Comparison of ENCODE assay signal across 1 cellular context in the genomic region with DNA sequence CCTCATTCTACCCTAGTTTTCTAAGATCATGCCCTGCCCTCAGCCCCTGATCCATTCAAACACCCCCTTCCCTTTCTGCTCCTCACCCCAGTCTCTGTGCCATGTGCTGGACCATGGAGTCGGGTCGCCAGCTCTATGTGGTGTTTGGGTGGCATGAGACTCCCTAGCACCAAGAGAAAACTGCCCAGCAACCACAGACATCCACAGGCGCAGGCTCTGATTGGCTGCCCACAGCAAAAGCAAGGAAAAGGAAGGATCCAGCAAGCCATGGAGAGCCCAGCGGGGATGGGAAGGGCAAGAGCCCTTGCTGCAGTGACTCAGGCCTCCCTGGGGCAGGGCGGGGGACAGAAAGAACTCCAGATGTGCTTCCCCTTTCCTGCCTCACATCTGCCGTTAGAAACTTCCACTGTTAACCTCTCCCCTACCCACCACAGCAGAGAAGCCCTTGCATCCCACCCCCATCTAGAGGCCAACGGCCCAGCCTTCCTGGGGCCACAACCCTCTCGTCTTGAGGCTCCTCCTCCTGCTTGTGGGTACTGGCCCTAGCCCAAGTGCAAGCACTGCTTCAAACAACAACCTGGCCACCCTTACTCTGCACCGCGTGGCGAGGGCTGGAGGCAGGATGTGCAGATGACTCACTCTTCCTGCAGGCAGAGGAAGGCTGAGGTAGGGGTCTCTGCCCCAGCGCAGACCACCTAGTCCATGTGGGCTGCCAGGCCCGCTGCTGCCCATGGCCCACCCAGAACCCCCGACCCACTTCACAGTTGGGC.
A peak's percentile ranks its signal among the peaks of the same experiment; 100 is the strongest.
TF ChIP-seq lines count a peak whose summit lies in the region.

No MANE protein-coding gene starts in this region.

TF ChIP-seq in GM12878, 131 proteins besides CTCF, POLR2A, EP300 and RAD21 (continued from another document):
- TF ChIP-seq CREB1 (IDR thresholded peaks at IDR 0.05; ENCODE audit: low read depth), result peak; percentile 64; the same call in 1 of the 2 replicates
- TF ChIP-seq NFYA (IDR thresholded peaks at IDR 0.05; ENCODE audit: borderline replicate concordance, low read depth, low read length), result no peak
- TF ChIP-seq RUNX3 (IDR thresholded peaks at IDR 0.05; ENCODE audit: low read length), result peak; percentile 62
- TF ChIP-seq, protein P1, sequence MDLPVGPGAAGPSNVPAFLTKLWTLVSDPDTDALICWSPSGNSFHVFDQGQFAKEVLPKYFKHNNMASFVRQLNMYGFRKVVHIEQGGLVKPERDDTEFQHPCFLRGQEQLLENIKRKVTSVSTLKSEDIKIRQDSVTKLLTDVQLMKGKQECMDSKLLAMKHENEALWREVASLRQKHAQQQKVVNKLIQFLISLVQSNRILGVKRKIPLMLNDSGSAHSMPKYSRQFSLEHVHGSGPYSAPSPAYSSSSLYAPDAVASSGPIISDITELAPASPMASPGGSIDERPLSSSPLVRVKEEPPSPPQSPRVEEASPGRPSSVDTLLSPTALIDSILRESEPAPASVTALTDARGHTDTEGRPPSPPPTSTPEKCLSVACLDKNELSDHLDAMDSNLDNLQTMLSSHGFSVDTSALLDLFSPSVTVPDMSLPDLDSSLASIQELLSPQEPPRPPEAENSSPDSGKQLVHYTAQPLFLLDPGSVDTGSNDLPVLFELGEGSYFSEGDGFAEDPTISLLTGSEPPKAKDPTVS (IDR thresholded peaks at IDR 0.05; ENCODE audit: low read depth, low read length), result no peak
- peak; percentile 56 for TF ChIP-seq SMARCA5 (IDR thresholded peaks at IDR 0.05)
- no peak for TF ChIP-seq STAT3 (IDR thresholded peaks at IDR 0.05; ENCODE audit: low read depth, low read length)
- no peak for TF ChIP-seq TAF1 (IDR thresholded peaks at IDR 0.05; ENCODE audit: borderline replicate concordance, low read depth, low read length)
- TF ChIP-seq GATAD2B (conservative IDR thresholded peaks at IDR 0.05; ENCODE audit: low read depth), result peak; percentile 67; the same call in 1 of the 2 replicates
- TF ChIP-seq MYC (IDR thresholded peaks at IDR 0.05; ENCODE audit: insufficient read depth, insufficient read length, insufficient replicate concordance, low read length, severe bottlenecking), result peak; percentile 79
- TF ChIP-seq, protein P2, sequence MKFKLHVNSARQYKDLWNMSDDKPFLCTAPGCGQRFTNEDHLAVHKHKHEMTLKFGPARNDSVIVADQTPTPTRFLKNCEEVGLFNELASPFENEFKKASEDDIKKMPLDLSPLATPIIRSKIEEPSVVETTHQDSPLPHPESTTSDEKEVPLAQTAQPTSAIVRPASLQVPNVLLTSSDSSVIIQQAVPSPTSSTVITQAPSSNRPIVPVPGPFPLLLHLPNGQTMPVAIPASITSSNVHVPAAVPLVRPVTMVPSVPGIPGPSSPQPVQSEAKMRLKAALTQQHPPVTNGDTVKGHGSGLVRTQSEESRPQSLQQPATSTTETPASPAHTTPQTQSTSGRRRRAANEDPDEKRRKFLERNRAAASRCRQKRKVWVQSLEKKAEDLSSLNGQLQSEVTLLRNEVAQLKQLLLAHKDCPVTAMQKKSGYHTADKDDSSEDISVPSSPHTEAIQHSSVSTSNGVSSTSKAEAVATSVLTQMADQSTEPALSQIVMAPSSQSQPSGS (IDR thresholded peaks at IDR 0.05; ENCODE audit: low read length), result no peak
- no peak for TF ChIP-seq NR2C2 (IDR thresholded peaks at IDR 0.05; ENCODE audit: borderline replicate concordance, control insufficient read depth, insufficient read length, low read depth)
- TF ChIP-seq TCF3 (IDR thresholded peaks at IDR 0.05; ENCODE audit: borderline replicate concordance, insufficient read depth, low read depth, low read length), result no peak
- TF ChIP-seq FOXM1 (IDR thresholded peaks at IDR 0.05; ENCODE audit: low read depth, low read length), result no peak
- 0 out of 2 replicates have a peak, but pooled peaks have one; percentile 9 for TF ChIP-seq RCOR1 (conservative IDR thresholded peaks at IDR 0.05; ENCODE audit: low read depth, low read length)
- no peak for TF ChIP-seq ZNF384 (IDR thresholded peaks at IDR 0.05; ENCODE audit: borderline replicate concordance, low read depth, low read length)
- TF ChIP-seq, protein P3, sequence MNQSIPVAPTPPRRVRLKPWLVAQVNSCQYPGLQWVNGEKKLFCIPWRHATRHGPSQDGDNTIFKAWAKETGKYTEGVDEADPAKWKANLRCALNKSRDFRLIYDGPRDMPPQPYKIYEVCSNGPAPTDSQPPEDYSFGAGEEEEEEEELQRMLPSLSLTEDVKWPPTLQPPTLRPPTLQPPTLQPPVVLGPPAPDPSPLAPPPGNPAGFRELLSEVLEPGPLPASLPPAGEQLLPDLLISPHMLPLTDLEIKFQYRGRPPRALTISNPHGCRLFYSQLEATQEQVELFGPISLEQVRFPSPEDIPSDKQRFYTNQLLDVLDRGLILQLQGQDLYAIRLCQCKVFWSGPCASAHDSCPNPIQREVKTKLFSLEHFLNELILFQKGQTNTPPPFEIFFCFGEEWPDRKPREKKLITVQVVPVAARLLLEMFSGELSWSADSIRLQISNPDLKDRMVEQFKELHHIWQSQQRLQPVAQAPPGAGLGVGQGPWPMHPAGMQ (IDR thresholded peaks at IDR 0.05; ENCODE audit: borderline replicate concordance), result no peak
- TF ChIP-seq ATF7 (IDR thresholded peaks at IDR 0.05; ENCODE audit: low read depth), result peak; percentile 36
- TF ChIP-seq, protein P4, sequence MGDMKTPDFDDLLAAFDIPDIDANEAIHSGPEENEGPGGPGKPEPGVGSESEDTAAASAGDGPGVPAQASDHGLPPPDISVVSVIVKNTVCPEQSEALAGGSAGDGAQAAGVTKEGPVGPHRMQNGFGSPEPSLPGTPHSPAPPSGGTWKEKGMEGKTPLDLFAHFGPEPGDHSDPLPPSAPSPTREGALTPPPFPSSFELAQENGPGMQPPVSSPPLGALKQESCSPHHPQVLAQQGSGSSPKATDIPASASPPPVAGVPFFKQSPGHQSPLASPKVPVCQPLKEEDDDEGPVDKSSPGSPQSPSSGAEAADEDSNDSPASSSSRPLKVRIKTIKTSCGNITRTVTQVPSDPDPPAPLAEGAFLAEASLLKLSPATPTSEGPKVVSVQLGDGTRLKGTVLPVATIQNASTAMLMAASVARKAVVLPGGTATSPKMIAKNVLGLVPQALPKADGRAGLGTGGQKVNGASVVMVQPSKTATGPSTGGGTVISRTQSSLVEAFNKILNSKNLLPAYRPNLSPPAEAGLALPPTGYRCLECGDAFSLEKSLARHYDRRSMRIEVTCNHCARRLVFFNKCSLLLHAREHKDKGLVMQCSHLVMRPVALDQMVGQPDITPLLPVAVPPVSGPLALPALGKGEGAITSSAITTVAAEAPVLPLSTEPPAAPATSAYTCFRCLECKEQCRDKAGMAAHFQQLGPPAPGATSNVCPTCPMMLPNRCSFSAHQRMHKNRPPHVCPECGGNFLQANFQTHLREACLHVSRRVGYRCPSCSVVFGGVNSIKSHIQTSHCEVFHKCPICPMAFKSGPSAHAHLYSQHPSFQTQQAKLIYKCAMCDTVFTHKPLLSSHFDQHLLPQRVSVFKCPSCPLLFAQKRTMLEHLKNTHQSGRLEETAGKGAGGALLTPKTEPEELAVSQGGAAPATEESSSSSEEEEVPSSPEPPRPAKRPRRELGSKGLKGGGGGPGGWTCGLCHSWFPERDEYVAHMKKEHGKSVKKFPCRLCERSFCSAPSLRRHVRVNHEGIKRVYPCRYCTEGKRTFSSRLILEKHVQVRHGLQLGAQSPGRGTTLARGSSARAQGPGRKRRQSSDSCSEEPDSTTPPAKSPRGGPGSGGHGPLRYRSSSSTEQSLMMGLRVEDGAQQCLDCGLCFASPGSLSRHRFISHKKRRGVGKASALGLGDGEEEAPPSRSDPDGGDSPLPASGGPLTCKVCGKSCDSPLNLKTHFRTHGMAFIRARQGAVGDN (IDR thresholded peaks at IDR 0.05), result peak; percentile 84
- TF ChIP-seq DPF2 (IDR thresholded peaks at IDR 0.05), result peak; percentile 62
- peak; percentile 16; the same call in 1 of the 2 replicates for TF ChIP-seq LARP7 (IDR thresholded peaks at IDR 0.05)
- TF ChIP-seq, protein P5, sequence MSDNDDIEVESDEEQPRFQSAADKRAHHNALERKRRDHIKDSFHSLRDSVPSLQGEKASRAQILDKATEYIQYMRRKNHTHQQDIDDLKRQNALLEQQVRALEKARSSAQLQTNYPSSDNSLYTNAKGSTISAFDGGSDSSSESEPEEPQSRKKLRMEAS (IDR thresholded peaks at IDR 0.05; ENCODE audit: low read depth, low read length), result peak; percentile 78
- TF ChIP-seq SRF (IDR thresholded peaks at IDR 0.05; ENCODE audit: low read depth in 2 of 2, low read length in 2 of 2), result no peak
- 0 out of 2 replicates have a peak, but pooled peaks have one; percentile 27 for TF ChIP-seq MTA2 (IDR thresholded peaks at IDR 0.05; ENCODE audit: low read depth)
TF ChIP-seq in GM12878: peak in this region for 27.
